Comparison of ENCODE assay signal across 2 cellular contexts in the genomic region with DNA sequence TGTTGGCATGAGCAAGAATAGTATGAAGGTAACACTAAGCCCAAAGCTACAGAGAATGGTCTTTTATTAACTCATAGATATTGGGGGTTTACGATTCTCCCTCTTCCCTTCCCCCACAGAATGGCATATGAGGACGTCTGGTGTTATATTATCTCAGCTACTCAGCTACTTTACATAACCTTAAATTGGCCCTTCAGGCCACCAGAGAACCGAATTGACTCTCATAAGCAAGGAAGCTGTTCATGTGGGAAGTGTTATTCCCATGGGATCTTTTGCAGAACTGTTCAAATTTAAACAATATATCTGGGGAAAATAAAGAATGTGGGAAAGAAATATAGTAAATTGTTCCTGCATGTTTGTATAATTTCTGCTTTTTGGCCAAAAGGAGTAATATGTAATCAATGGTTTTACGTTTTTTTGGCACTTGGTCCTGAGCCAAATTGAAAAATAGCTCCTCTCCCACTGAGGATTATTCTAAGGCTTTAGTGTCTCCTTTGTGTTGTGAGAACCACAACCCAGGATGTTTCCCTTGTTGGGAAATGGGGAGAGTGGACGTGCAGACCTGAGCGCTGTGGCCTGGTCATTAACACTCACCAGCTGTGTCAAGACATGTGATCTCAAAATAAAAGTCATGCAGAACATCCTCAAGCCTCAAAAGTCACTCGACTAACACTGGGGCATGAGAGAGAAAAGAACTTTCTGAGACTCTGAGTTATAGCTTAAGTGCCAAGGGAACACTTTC.
TF ChIP-seq lines count a peak whose summit lies in the region.

No MANE protein-coding gene starts in this region.

TF ChIP-seq in GM23338, 12 proteins besides CTCF, POLR2A, EP300 and RAD21 (continued from another document):
- no peak for TF ChIP-seq STAT1 (IDR thresholded peaks at IDR 0.05; ENCODE audit: unreplicated experiment)
- TF ChIP-seq EZH2 (IDR thresholded peaks at IDR 0.05; ENCODE audit: low read depth, unreplicated experiment): no peak
- no peak for TF ChIP-seq JUNB (IDR thresholded peaks at IDR 0.05; ENCODE audit: unreplicated experiment)
TF ChIP-seq in GM23338: peak in this region for 0.

TF ChIP-seq in K562, 482 proteins besides CTCF, POLR2A, EP300 and RAD21 (continued from another document):
- TF ChIP-seq CREB1 (IDR thresholded peaks at IDR 0.05): no peak
- TF ChIP-seq CREB1 (CRISPR knock-in tag; IDR thresholded peaks at IDR 0.05): no peak
- TF ChIP-seq CCNT2 (IDR thresholded peaks at IDR 0.05; ENCODE audit: borderline replicate concordance, extremely low read depth, insufficient read length, low read depth, low read length): no peak
- no peak for TF ChIP-seq GATAD2A (IDR thresholded peaks at IDR 0.05)
